Comparison of ENCODE assay signal across 1 cellular context in genomic region chr6:137731960-137732616, GRCh38.
TF ChIP-seq lines count a peak whose summit lies in the region.

No MANE protein-coding gene starts in this region.

TF ChIP-seq in HepG2, 621 proteins besides CTCF, POLR2A, EP300 and RAD21 (continued from another document):
- TF ChIP-seq DPF2 (CRISPR knock-in tag; IDR thresholded peaks at IDR 0.05; ENCODE audit: borderline replicate concordance, low read depth), result peak; percentile 82; the same call in 1 of the 2 replicates
- TF ChIP-seq NR2F1 (CRISPR knock-in tag; IDR thresholded peaks at IDR 0.05), result peak; percentile 37 to 51; a peak in 1 of 4 replicates
- peak; percentile 99 for TF ChIP-seq ETV5 (CRISPR knock-in tag; IDR thresholded peaks at IDR 0.05; ENCODE audit: borderline replicate concordance)
- TF ChIP-seq NCOR1 (IDR thresholded peaks at IDR 0.05; ENCODE audit: borderline replicate concordance, low read length), result peak; percentile 92; the same call in 1 of the 2 replicates
- TF ChIP-seq ZFYVE20 (CRISPR knock-in tag; IDR thresholded peaks at IDR 0.05; ENCODE audit: borderline replicate concordance, low read depth), result no peak
- no peak for TF ChIP-seq PRDM4 (CRISPR knock-in tag; IDR thresholded peaks at IDR 0.05; ENCODE audit: borderline replicate concordance)
- TF ChIP-seq ZBTB14 (CRISPR knock-in tag; IDR thresholded peaks at IDR 0.05), result no peak
- no peak for TF ChIP-seq ZNF33B (CRISPR knock-in tag; IDR thresholded peaks at IDR 0.05)
- peak; percentile 57; the same call in 1 of the 2 replicates for TF ChIP-seq ZNF772 (CRISPR knock-in tag; IDR thresholded peaks at IDR 0.05)
- no peak for TF ChIP-seq ZNF691 (CRISPR knock-in tag; IDR thresholded peaks at IDR 0.05; ENCODE audit: borderline replicate concordance, low read depth)
- no peak; the same call in 1 of the 2 replicates for TF ChIP-seq MYC (CRISPR knock-in tag; IDR thresholded peaks at IDR 0.05; ENCODE audit: borderline replicate concordance)
- TF ChIP-seq ZNF878 (CRISPR knock-in tag; IDR thresholded peaks at IDR 0.05), result peak; percentile 77; the same call in 1 of the 2 replicates
- peak; percentile 87; the same call in 1 of the 2 replicates for TF ChIP-seq ZBED4 (CRISPR knock-in tag; IDR thresholded peaks at IDR 0.05; ENCODE audit: borderline replicate concordance)
- peak; percentile 98 for TF ChIP-seq ZNF503 (CRISPR knock-in tag; IDR thresholded peaks at IDR 0.05)
- TF ChIP-seq ZFP90 (CRISPR knock-in tag; IDR thresholded peaks at IDR 0.05; ENCODE audit: borderline replicate concordance), result peak; percentile 83; the same call in 1 of the 2 replicates
- no peak for TF ChIP-seq ZNF530 (CRISPR knock-in tag; IDR thresholded peaks at IDR 0.05; ENCODE audit: low read depth)
